ENCODE assay signal across 8 cellular contexts in genomic region chr1:147599362-147600118, GRCh38. TPM values are rescaled to one million over a fixed set of nuclear protein-coding genes. Genes with fewer than 3 reads are reported as not detected.
A peak's percentile ranks its signal among the peaks of the same experiment; 100 is the strongest.
DNase-seq lines count a peak whose midpoint lies in the region; ATAC-seq, FAIRE-seq and TF ChIP-seq lines count a peak whose summit lies in the region.

No MANE protein-coding gene starts in this region.

- peaks cover 28% of the 10 kb centered on the region for H3K4me1 Mint-ChIP-seq in progenitor cell of endocrine pancreas (ENCODE audit: low read depth)

- no peaks in the 10 kb centered on the region for H3K36me3 Mint-ChIP-seq in progenitor cell of endocrine pancreas (ENCODE audit: insufficient read depth)

- ATAC-seq in HG02870 (IDR thresholded peaks at IDR 0.05; ENCODE audit: unreplicated experiment) (peak; percentile 63), upper lobe of right lung (peak; percentile 96)

- peak overlapping the region; percentile 91 for H3K4me3 Mint-ChIP-seq in progenitor cell of endocrine pancreas (ENCODE audit: low read depth)

- H3K27me3 ChIP-seq in left ventricle myocardium inferior (ENCODE audit: low read depth) (no peaks in the 10 kb centered on the region), upper lobe of right lung (no peaks in the 10 kb centered on the region)

- TF ChIP-seq POLR2A in GM12891 (IDR thresholded peaks at IDR 0.05; ENCODE audit: low read depth, low read length) = no peak

- H3K4me1 ChIP-seq in left ventricle myocardium inferior (peaks cover 27% of the 10 kb centered on the region), upper lobe of right lung (peaks cover 12% of the 10 kb centered on the region)

- no peak for TF ChIP-seq CTCF in left ventricle myocardium inferior (IDR thresholded peaks at IDR 0.05; ENCODE audit: borderline replicate concordance)
- no peak for TF ChIP-seq CTCF in progenitor cell of endocrine pancreas (IDR thresholded peaks at IDR 0.05; ENCODE audit: unreplicated experiment)
- TF ChIP-seq CTCF in upper lobe of right lung (IDR thresholded peaks at IDR 0.05) = no peak

- peak; percentile 78 for DNase-seq in GM12891 (ENCODE audit: insufficient read length, low spot score)
- peak; percentile 99 for DNase-seq in NCI-H146 (lab: John Stamatoyannopoulos, UW)
- peak; percentile 94 to 96 (median 95) for DNase-seq in T-helper 1 cell
- DNase-seq in amniotic stem cell (lab: John Stamatoyannopoulos, UW) = peak; percentile 99
- DNase-seq in left ventricle myocardium inferior = peak; percentile 99
- DNase-seq in progenitor cell of endocrine pancreas (ENCODE audit: low spot score, unreplicated experiment) = peak; percentile 98
- peak; percentile 99 for DNase-seq in upper lobe of right lung

- H3K36me3 ChIP-seq in left ventricle myocardium inferior = no peaks in the 10 kb centered on the region
- H3K36me3 ChIP-seq in upper lobe of right lung = no peaks in the 10 kb centered on the region

- peak; percentile 93 for FAIRE-seq in GM12891 (lab: Jason Lieb, UNC)

- H3K4me3 ChIP-seq in left ventricle myocardium inferior = peak overlapping the region; percentile 83
- peak overlapping the region; percentile 87 for H3K4me3 ChIP-seq in upper lobe of right lung

- intact Hi-C loops in left ventricle myocardium inferior (cut with micrococcal nuclease) = no loop called here
- intact Hi-C loops in upper lobe of right lung (cut with DNase I) = no loop called here

- H3K9me3 ChIP-seq in left ventricle myocardium inferior (replicated peaks) = no peaks in the 10 kb centered on the region
- no peaks in the 10 kb centered on the region for H3K9me3 ChIP-seq in upper lobe of right lung

- H3K27ac ChIP-seq in left ventricle myocardium inferior (replicated peaks) (peak overlapping the region; percentile 93), upper lobe of right lung (peak overlapping the region; percentile 85)

- H3K27ac Mint-ChIP-seq in progenitor cell of endocrine pancreas = peak overlapping the region; percentile 97

- H3K9me3 Mint-ChIP-seq in progenitor cell of endocrine pancreas (ENCODE audit: low read depth) = no peaks in the 10 kb centered on the region

- no peaks in the 10 kb centered on the region for H3K27me3 Mint-ChIP-seq in progenitor cell of endocrine pancreas

TF ChIP-seq in GM12891, 5 proteins besides CTCF, POLR2A, EP300 and RAD21:
- TF ChIP-seq SPI1 (IDR thresholded peaks at IDR 0.05; ENCODE audit: low read depth, low read length) (no peak), POU2F2 (IDR thresholded peaks at IDR 0.05; ENCODE audit: low read depth, low read length) (peak; percentile 33; the same call in 1 of the 2 replicates)
TF ChIP-seq in GM12891: peak in this region for 1.

RNA-seq across cellular contexts. Expression of gene BCL9, which starts 58.2 kb away (rescaled TPM):
- 7.4 TPM for polyA plus RNA-seq in GM12891 (2012; ENCODE audit: low read depth, missing spikeins)
- total RNA-seq in left ventricle myocardium inferior (12.0 TPM), progenitor cell of endocrine pancreas (84.8 and 86.7 TPM in 2 replicates), upper lobe of right lung (13.7 TPM)

Comparison
In these comparisons a context has a peak if more than half of its experiments do, and no peak if none do; other contexts are left out.
1. Peak in every context shown above with its lines: DNase-seq, ATAC-seq, H3K4me3 ChIP-seq and H3K27ac ChIP-seq.